Comparison of ENCODE assay signal across 9 cellular contexts in the genomic region with DNA sequence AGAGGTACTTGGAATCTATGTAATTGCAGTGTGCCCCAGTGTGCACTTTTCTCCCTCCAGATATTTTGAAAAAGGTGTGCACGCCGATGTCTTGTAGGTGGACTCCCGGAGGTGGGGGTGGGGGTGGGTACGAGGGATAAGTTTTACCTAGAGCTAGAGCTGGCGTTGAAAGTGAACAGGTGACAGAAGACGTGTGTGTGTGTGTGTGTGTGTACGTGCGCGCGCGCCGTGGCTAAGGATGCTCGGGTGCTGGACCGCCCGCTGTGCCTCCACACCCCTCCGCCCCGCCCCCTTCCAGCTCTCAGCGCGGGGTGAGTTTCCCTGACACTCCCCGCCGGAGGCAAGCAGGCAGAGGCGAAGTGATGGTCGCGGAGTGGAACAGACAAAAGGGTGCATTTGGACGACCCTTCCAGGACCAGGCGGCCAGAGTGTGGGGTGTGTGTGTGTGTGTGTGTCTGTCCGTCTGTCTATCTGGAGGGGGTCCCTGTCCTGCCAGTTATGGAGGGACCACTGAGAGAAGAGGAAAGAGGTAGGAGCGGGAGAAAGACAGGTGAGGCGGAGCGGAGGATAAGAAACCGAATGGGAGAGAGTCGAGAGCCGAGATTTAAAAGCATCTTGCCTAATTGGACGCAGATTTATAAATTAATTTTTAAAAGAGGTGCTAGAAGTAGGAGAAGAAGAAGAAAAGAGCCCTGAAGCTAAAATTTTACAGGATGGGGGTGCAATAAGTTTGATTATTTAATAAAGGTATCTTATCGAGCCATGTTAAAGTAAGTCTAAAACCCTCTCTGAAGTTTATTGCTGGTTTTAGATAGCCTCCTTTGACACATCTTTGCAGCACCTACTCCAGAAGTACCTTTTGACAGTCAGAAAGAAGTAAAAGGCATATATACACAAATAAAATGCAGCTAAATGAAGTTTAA.
DNase-seq lines count a peak whose midpoint lies in the region; ATAC-seq and TF ChIP-seq lines count a peak whose summit lies in the region.
"Had no signal": no experiment of that assay in that cellular context is flagged by ENCODE, and none has a peak within 500 bp of the region (broad histone marks: within the 10 kb centered on the region; RNA-seq: fewer than 3 reads in every experiment).

No MANE protein-coding gene starts in this region.

- H3K27ac ChIP-seq in duodenal mucosa (ENCODE audit: low read depth, low read length) (no peak overlapping the region), mesenchymal stem cell (ENCODE audit: low read length, poor library complexity, severe bottlenecking) (no peak overlapping the region), thyroid gland (no peak overlapping the region)

- H3K36me3 ChIP-seq in duodenal mucosa (ENCODE audit: control insufficient read depth in 1 of 2, insufficient read depth in 2 of 2, low read length in 2 of 2) = no peaks in the 10 kb centered on the region
- H3K36me3 ChIP-seq in mesenchymal stem cell (ENCODE audit: control insufficient read depth in 1 of 2, insufficient read depth in 2 of 2, low read depth in 1 of 2, low read length in 2 of 2) = peaks cover 0 to 3% of the 10 kb centered on the region in 2 experiments
- H3K36me3 ChIP-seq in thyroid gland = no peaks in the 10 kb centered on the region

- H3K4me2 ChIP-seq in mesenchymal stem cell (ENCODE audit: low read length, poor library complexity, severe bottlenecking) = peak overlapping the region; percentile 97

- H2AK5ac ChIP-seq in mesenchymal stem cell (ENCODE audit: low read length, severe bottlenecking) = no peak overlapping the region

- H3K27me3 ChIP-seq in duodenal mucosa (ENCODE audit: control insufficient read depth in 1 of 2, insufficient read depth in 2 of 2, low read length in 2 of 2) (peaks cover 18 to 36% of the 10 kb centered on the region in 2 donors), mesenchymal stem cell (ENCODE audit: control insufficient read depth in 1 of 2, insufficient read depth in 1 of 2, low read length in 2 of 2) (peaks cover 47 to 53% of the 10 kb centered on the region in 2 experiments), thyroid gland (no peaks in the 10 kb centered on the region)

- H2BK15ac ChIP-seq in mesenchymal stem cell (ENCODE audit: low read depth, poor library complexity, severe bottlenecking) = no peak overlapping the region

- no peak overlapping the region for H3K23ac ChIP-seq in mesenchymal stem cell (ENCODE audit: low read length in 2 of 2)

- H3K79me1 ChIP-seq in mesenchymal stem cell (replicated peaks; ENCODE audit: low read length, poor library complexity, severe bottlenecking) = no peaks in the 10 kb centered on the region

- no peak overlapping the region for H2BK5ac ChIP-seq in mesenchymal stem cell (ENCODE audit: low read depth, low read length, poor library complexity, severe bottlenecking)

- H2AFZ ChIP-seq in mesenchymal stem cell (ENCODE audit: low read depth, low read length) = no peak overlapping the region

- no peak overlapping the region for H2BK12ac ChIP-seq in mesenchymal stem cell (ENCODE audit: low read length in 2 of 2)

- no peak for TF ChIP-seq CTCF in thyroid gland (IDR thresholded peaks at IDR 0.05)

- no peak overlapping the region for H3K9ac ChIP-seq in duodenal mucosa (ENCODE audit: low read depth in 1 of 2, low read length in 2 of 2)
- H3K9ac ChIP-seq in mesenchymal stem cell (ENCODE audit: low read length) = no peak overlapping the region

- peak overlapping the region; percentile 39 for H4K91ac ChIP-seq in mesenchymal stem cell (ENCODE audit: low read length)

- TF ChIP-seq POLR2A in thyroid gland (IDR thresholded peaks at IDR 0.05) = no peak

- H3K18ac ChIP-seq in mesenchymal stem cell (ENCODE audit: low read depth in 1 of 2, low read length in 2 of 2) = no peak overlapping the region

- H2BK120ac ChIP-seq in mesenchymal stem cell (ENCODE audit: low read depth, low read length) = no peak overlapping the region

- DNase-seq in NCI-H1417 (lab: John Stamatoyannopoulos, UW) (peak; percentile 24 to 67 (median 47)), NCI-H1417 treated with DMSO at 0.1 percent for 48 hours (lab: John Stamatoyannopoulos, UW) (no peak), mesenchymal stem cell (no peak), thyroid gland (peak; percentile 47), NCI-H1436 (lab: John Stamatoyannopoulos, UW) (no peak)
- no peak for DNase-seq in central memory CD4-positive, alpha-beta T cell
- DNase-seq: kidney glomerular epithelial cell had no signal

- intact Hi-C loops in thyroid gland (cut with DNase I) = no loop called here

- WGBS in mesenchymal stem cell = 26% methylated on average over 24 of the region's 35 CpGs
- 11 to 18% methylated on average over 23 to 33 of the region's 35 CpGs for WGBS in thyroid gland, 2 donors

- no peak overlapping the region for H4K8ac ChIP-seq in mesenchymal stem cell (ENCODE audit: low read length)

- peak overlapping the region in 1 of 2 experiments; percentile 18 for H3K14ac ChIP-seq in mesenchymal stem cell (ENCODE audit: low read length in 2 of 2)

- no peaks in the 10 kb centered on the region for H3K9me3 ChIP-seq in duodenal mucosa (ENCODE audit: control insufficient read depth in 1 of 2, low read length in 2 of 2)
- no peaks in the 10 kb centered on the region for H3K9me3 ChIP-seq in mesenchymal stem cell (ENCODE audit: control insufficient read depth, low read length)
- H3K9me3 ChIP-seq in thyroid gland = no peaks in the 10 kb centered on the region

- H3K4me1 ChIP-seq in duodenal mucosa (ENCODE audit: control insufficient read depth in 1 of 2, insufficient read depth in 2 of 2, low read length in 2 of 2) (peaks cover 0 to 5% of the 10 kb centered on the region in 2 donors), mesenchymal stem cell (ENCODE audit: control insufficient read depth, insufficient read depth, low read depth, low read length) (peaks cover 19% of the 10 kb centered on the region), thyroid gland (peaks cover 5 to 9% of the 10 kb centered on the region in 2 donors)

- peak overlapping the region; percentile 42 to 54 for H3K4me3 ChIP-seq in duodenal mucosa (ENCODE audit: low read depth in 1 of 2, low read length in 2 of 2)
- peak overlapping the region; percentile 46 to 70 for H3K4me3 ChIP-seq in mesenchymal stem cell (ENCODE audit: insufficient read depth in 1 of 2, low read depth in 1 of 2, low read length in 2 of 2)
- H3K4me3 ChIP-seq in thyroid gland (replicated peaks in 1 of 3) = peak overlapping the region in 2 of 3 donors; percentile 16 to 38

- H3K4ac ChIP-seq in mesenchymal stem cell (ENCODE audit: low read depth in 1 of 2, low read length in 2 of 2) = no peak overlapping the region

- no peak for ATAC-seq in HG02970 (IDR thresholded peaks at IDR 0.05; ENCODE audit: low FRiP score, unreplicated experiment)

Comparison
In these comparisons a context has a peak if more than half of its experiments do, and no peak if none do; other contexts are left out.
1. DNase-seq: peak in NCI-H1417 (3 of 3) and thyroid gland (2 of 2); none in NCI-H1417 treated with DMSO at 0.1 percent for 48 hours (single experiment), mesenchymal stem cell (single experiment), NCI-H1436 (single experiment) and central memory CD4-positive, alpha-beta T cell (single experiment).
2. Peak in every context shown above with its lines, with median percentiles within 50 percentile points of each other: H3K4me3 ChIP-seq.